ENCODE assay signal across 28 cellular contexts in the genomic region with DNA sequence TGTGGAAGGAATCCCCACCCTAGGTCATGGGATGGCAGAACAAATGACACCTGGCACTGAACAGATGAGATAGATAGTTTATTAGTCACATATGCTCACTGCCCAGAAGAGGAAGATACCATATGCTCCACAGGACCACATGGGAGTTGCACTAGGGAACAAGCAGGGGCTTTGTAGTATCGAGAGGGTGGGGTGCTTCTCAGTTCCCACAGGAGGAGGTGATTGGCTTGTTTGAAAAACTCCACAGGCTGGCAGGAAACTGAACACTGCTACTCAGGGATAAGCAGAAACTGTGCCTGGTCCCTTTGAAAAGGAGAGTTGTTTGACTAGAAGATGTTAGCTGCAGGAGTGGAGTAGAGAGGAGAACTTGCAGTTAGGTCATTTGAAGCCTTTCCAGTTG. TPM values are rescaled to one million over a fixed set of nuclear protein-coding genes. Genes with fewer than 3 reads are reported as not detected.
DNase-seq lines count a peak whose midpoint lies in the region; ATAC-seq and TF ChIP-seq lines count a peak whose summit lies in the region.
"Had no signal": no experiment of that assay in that cellular context is flagged by ENCODE, and none has a peak within 500 bp of the region (broad histone marks: within the 10 kb centered on the region; RNA-seq: fewer than 3 reads in every experiment).

No MANE protein-coding gene starts in this region.

- no peak overlapping the region for H3K27ac ChIP-seq in foreskin keratinocyte

- peak; percentile 27 for ATAC-seq in foreskin keratinocyte
- ATAC-seq in GM19397 (IDR thresholded peaks at IDR 0.05; ENCODE audit: unreplicated experiment) = no peak
- ATAC-seq in GM18868 (IDR thresholded peaks at IDR 0.05; ENCODE audit: unreplicated experiment) = no peak
- ATAC-seq: GM23338, K562, Panc1, SK-N-SH treated with all-trans-retinoic acid at 6 μM for 48 hours, T-cell had no signal

- peaks cover 82% of the 10 kb centered on the region for H3K27me3 ChIP-seq in foreskin keratinocyte

- H3K4me1 ChIP-seq in foreskin keratinocyte = no peaks in the 10 kb centered on the region
- H3K4me1 ChIP-seq: Caco-2 had no signal

- no peak for TF ChIP-seq CTCF in foreskin keratinocyte (conservative IDR thresholded peaks at IDR 0.05)

- DNase-seq in NCI-H1694 treated with DMSO at 0.1 percent for 48 hours (lab: John Stamatoyannopoulos, UW) = peak; percentile 67
- DNase-seq in NCI-H69 (lab: John Stamatoyannopoulos, UW) = peak; percentile 89
- DNase-seq in foreskin keratinocyte = no peak
- DNase-seq in SW 1271 (lab: John Stamatoyannopoulos, UW) = no peak
- DNase-seq in activated effector memory CD4-positive, alpha-beta T cell treated with anti-CD3 and anti-CD28 coated beads, Interleukin-2, amount 50 U/mL, for 16 hours = no peak
- DNase-seq: C1 segment of cervical spinal cord; Caco-2; CD4-positive, alpha-beta memory T cell; DMS79 treated with DMSO at 0.1 percent for 48 hours; GF-D8; HCEC 1CT; Kasumi-1; NCI-H1092 treated with DMSO at 0.1 percent for 48 hours; NCI-H1436; NCI-H2029; NCI-H345; NCI-H510A treated with DMSO at 0.1 percent for 48 hours; T-cell had no signal

RNA-seq across cellular contexts. Expression of gene RXRG, which starts 31.9 kb away (rescaled TPM):
- not detected in 2 replicates for total RNA-seq in foreskin keratinocyte
- polyA plus RNA-seq in foreskin keratinocyte = not detected in 2 replicates
- total RNA-seq: A673; Caco-2; CD4-positive, alpha-beta memory T cell; GM23338; K562; M059J; OCI-LY7; T-cell; T-helper 2 cell treated with Interferon-gamma antibody and Interleukin-4, amounts not matched to agents 100 ng/mL and 5 ng/mL, for 36 hours had no signal
- polyA plus RNA-seq: CD4-positive, alpha-beta memory T cell; GM23338; K562 had no signal

Comparison
In these comparisons a context has a peak if more than half of its experiments do, and no peak if none do; other contexts are left out.
1. DNase-seq: peak in NCI-H1694 treated with DMSO at 0.1 percent for 48 hours (single experiment) and NCI-H69 (single experiment); none in foreskin keratinocyte (0 of 2), SW 1271 (0 of 2) and activated effector memory CD4-positive, alpha-beta T cell treated with anti-CD3 and anti-CD28 coated beads, Interleukin-2, amount 50 U/mL, for 16 hours (single experiment).